In the genomic region with DNA sequence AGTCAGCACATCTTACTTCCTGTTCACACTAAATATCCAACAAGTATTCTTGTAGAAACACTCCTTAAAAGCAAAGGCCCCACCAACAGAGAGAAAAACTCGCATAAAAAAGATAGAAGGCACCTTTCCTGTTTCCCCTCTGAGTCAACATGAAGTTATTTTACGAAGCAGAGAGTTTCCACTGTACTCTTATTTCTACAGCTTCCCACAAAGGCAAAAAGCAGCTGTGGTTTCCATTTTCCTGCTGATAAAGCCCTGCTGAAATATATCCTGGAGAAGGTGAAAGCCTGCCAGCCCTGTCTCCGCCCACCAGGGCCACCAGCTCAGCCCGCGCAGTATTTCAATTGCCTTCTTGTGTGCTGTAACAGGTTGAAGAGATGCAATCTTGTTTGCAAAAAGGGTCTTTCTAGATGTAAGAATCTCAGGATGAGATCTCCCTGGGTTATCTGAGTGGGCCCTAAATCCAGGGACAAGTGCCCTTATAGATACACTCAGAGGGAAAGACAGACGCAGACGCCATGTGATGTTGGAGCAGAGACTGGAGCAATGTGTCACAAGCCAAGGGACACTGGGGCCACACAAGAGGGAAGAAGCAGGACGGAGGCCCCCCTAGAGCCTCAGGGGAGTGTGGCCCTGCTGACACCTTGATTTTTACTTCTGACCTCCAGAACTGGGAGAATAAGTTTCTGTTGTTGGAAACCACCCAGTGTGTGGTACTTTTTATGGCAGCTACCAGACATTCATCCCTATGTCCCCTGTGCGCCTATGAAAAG, we compare ENCODE assay signal across 2 cellular contexts.
TF ChIP-seq lines count a peak whose summit lies in the region.

No MANE protein-coding gene starts in this region.

TF ChIP-seq in IMR-90, 13 proteins besides CTCF, POLR2A, EP300 and RAD21 (continued from another document):
- TF ChIP-seq, protein P1, sequence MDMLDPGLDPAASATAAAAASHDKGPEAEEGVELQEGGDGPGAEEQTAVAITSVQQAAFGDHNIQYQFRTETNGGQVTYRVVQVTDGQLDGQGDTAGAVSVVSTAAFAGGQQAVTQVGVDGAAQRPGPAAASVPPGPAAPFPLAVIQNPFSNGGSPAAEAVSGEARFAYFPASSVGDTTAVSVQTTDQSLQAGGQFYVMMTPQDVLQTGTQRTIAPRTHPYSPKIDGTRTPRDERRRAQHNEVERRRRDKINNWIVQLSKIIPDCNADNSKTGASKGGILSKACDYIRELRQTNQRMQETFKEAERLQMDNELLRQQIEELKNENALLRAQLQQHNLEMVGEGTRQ (IDR thresholded peaks at IDR 0.05; ENCODE audit: low read depth, low read length), result no peak
- no peak for TF ChIP-seq ELK1 (IDR thresholded peaks at IDR 0.05; ENCODE audit: borderline replicate concordance, low read depth, low read length)
- TF ChIP-seq MAZ (IDR thresholded peaks at IDR 0.05; ENCODE audit: borderline replicate concordance, low read depth, low read length), result no peak
- TF ChIP-seq SMC3 (IDR thresholded peaks at IDR 0.05; ENCODE audit: low read depth, low read length), result no peak
- no peak for TF ChIP-seq CEBPB (IDR thresholded peaks at IDR 0.05; ENCODE audit: low read depth, low read length)
- TF ChIP-seq RCOR1 (IDR thresholded peaks at IDR 0.05; ENCODE audit: insufficient replicate concordance, low read length), result no peak
- no peak for TF ChIP-seq FOS (IDR thresholded peaks at IDR 0.05; ENCODE audit: low read depth, low read length)
- no peak for TF ChIP-seq RFX5 (IDR thresholded peaks at IDR 0.05; ENCODE audit: low read depth, low read length)
- no peak for TF ChIP-seq BHLHE40 (IDR thresholded peaks at IDR 0.05; ENCODE audit: low read depth, low read length)
- no peak for TF ChIP-seq CHD1 (IDR thresholded peaks at IDR 0.05; ENCODE audit: low read depth, low read length)
- no peak for TF ChIP-seq MXI1 (IDR thresholded peaks at IDR 0.05; ENCODE audit: borderline replicate concordance, low read depth, low read length)

TF ChIP-seq in WTC11, 78 proteins besides CTCF, POLR2A, EP300 and RAD21 (continued from another document):
- no peak for TF ChIP-seq FOXP4 (CRISPR knock-in tag; IDR thresholded peaks at IDR 0.05)
- TF ChIP-seq ATF3 (CRISPR knock-in tag; conservative IDR thresholded peaks at IDR 0.05), result no peak
- TF ChIP-seq ZNF416 (CRISPR knock-in tag; IDR thresholded peaks at IDR 0.05), result no peak
- no peak for TF ChIP-seq SMAD3 (CRISPR knock-in tag; IDR thresholded peaks at IDR 0.05; ENCODE audit: borderline replicate concordance)
- TF ChIP-seq ELF4 (CRISPR knock-in tag; IDR thresholded peaks at IDR 0.05; ENCODE audit: low read depth), result no peak
- TF ChIP-seq ZNF512 (CRISPR knock-in tag; IDR thresholded peaks at IDR 0.05; ENCODE audit: borderline replicate concordance), result no peak
- no peak for TF ChIP-seq NFE2L1 (CRISPR knock-in tag; IDR thresholded peaks at IDR 0.05)
- TF ChIP-seq, protein P2, sequence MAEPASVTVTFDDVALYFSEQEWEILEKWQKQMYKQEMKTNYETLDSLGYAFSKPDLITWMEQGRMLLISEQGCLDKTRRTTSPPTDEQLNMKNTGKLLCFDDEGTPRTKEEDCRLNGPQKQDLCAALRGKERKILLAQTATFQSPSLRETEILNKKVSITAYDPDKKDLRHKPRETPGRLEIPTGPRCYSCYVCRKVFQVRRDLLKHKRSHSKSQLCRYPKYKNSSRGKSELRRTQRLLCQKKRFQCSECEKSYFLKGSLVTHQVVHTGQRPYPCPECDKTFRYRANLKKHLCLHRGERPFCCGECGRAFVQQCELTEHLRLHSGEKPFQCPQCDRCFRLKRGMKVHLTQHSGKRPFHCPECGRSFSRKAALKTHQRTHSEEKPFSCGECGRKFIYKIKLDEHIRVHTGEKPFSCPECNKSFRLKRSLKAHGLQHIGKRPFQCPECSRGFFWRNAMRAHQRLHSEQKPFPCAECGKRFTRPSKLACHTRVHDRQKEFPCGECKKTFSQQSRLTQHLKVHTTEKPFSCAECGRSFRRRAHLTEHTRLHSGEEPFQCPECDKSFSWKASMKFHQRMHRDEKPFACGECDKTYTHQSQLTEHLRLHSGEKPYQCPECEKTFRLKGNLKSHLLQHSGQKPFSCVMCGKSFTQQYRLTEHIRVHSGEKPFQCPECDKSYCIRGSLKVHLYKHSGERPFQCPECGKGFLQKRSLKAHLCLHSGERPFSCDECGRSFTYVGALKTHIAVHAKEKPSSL (CRISPR knock-in tag; conservative IDR thresholded peaks at IDR 0.05), result no peak
- TF ChIP-seq, protein P3, sequence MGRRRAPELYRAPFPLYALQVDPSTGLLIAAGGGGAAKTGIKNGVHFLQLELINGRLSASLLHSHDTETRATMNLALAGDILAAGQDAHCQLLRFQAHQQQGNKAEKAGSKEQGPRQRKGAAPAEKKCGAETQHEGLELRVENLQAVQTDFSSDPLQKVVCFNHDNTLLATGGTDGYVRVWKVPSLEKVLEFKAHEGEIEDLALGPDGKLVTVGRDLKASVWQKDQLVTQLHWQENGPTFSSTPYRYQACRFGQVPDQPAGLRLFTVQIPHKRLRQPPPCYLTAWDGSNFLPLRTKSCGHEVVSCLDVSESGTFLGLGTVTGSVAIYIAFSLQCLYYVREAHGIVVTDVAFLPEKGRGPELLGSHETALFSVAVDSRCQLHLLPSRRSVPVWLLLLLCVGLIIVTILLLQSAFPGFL (CRISPR knock-in tag; IDR thresholded peaks at IDR 0.05; ENCODE audit: borderline replicate concordance), result no peak
- TF ChIP-seq KAT7 (CRISPR knock-in tag; IDR thresholded peaks at IDR 0.05; ENCODE audit: borderline replicate concordance), result no peak
- no peak for TF ChIP-seq RORB (CRISPR knock-in tag; IDR thresholded peaks at IDR 0.05)
- TF ChIP-seq SP1 (CRISPR knock-in tag; conservative IDR thresholded peaks at IDR 0.05), result no peak
- TF ChIP-seq, protein P4, sequence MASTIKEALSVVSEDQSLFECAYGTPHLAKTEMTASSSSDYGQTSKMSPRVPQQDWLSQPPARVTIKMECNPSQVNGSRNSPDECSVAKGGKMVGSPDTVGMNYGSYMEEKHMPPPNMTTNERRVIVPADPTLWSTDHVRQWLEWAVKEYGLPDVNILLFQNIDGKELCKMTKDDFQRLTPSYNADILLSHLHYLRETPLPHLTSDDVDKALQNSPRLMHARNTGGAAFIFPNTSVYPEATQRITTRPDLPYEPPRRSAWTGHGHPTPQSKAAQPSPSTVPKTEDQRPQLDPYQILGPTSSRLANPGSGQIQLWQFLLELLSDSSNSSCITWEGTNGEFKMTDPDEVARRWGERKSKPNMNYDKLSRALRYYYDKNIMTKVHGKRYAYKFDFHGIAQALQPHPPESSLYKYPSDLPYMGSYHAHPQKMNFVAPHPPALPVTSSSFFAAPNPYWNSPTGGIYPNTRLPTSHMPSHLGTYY (CRISPR knock-in tag; IDR thresholded peaks at IDR 0.05), result no peak
